Comparison of ENCODE assay signal across 1 cellular context in genomic region chr11:117178210-117179034, GRCh38.
TF ChIP-seq lines count a peak whose summit lies in the region.

SIDT2 (plus strand) TSS chr11:117178743; CDS start chr11:117179264, 521 bp downstream.

TF ChIP-seq in K562, 482 proteins besides CTCF, POLR2A, EP300 and RAD21 (continued from another document and continues in another):
- TF ChIP-seq MGA (IDR thresholded peaks at IDR 0.05) (no peak), NFIX (CRISPR knock-in tag; IDR thresholded peaks at IDR 0.05; ENCODE audit: low read depth) (no peak), ZSCAN29 (IDR thresholded peaks at IDR 0.05) (no peak), AFF1 (IDR thresholded peaks at IDR 0.05; ENCODE audit: low read depth in 1 of 2, partially characterized antibody in 2 of 2) (no peak), MYC (IDR thresholded peaks at IDR 0.05; ENCODE audit: low read depth, low read length) (peak; percentile 44; the same call in 1 of the 2 replicates), MYC (CRISPR knock-in tag; IDR thresholded peaks at IDR 0.05; ENCODE audit: borderline replicate concordance, low read depth) (no peak), RBBP5 (IDR thresholded peaks at IDR 0.05; ENCODE audit: borderline replicate concordance, insufficient read depth, low read length, poor library complexity, severe bottlenecking) (no peak), ZNF518B (CRISPR knock-in tag; IDR thresholded peaks at IDR 0.05) (no peak), MITF (IDR thresholded peaks at IDR 0.05) (no peak), ZNF134 (CRISPR knock-in tag; conservative IDR thresholded peaks at IDR 0.05) (no peak), HDGF (IDR thresholded peaks at IDR 0.05) (no peak), ATF1 (CRISPR knock-in tag; IDR thresholded peaks at IDR 0.05) (no peak), ATF1 (tag; IDR thresholded peaks at IDR 0.05) (peak; percentile 96), FOXA1 (IDR thresholded peaks at IDR 0.05; ENCODE audit: borderline replicate concordance) (no peak), TCF15 (CRISPR knock-in tag; IDR thresholded peaks at IDR 0.05) (no peak), HDAC2 (IDR thresholded peaks at IDR 0.05) (no peak), ZNF121 (CRISPR knock-in tag; conservative IDR thresholded peaks at IDR 0.05) (no peak), ZNF431 (CRISPR knock-in tag; IDR thresholded peaks at IDR 0.05) (no peak), ZNF589 (CRISPR knock-in tag; IDR thresholded peaks at IDR 0.05; ENCODE audit: low read depth) (no peak), ZNF12 (CRISPR knock-in tag; IDR thresholded peaks at IDR 0.05) (no peak), SNAPC5 (CRISPR knock-in tag; IDR thresholded peaks at IDR 0.05) (no peak), ZNF436 (CRISPR knock-in tag; IDR thresholded peaks at IDR 0.05) (no peak), BRD4 (IDR thresholded peaks at IDR 0.05) (no peak), ELK1 (CRISPR knock-in tag; IDR thresholded peaks at IDR 0.05) (no peak), ARNT (IDR thresholded peaks at IDR 0.05) (no peak), USF2 (CRISPR knock-in tag; IDR thresholded peaks at IDR 0.05) (no peak), SRSF3 (IDR thresholded peaks at IDR 0.05; ENCODE audit: insufficient read depth, low read length) (no peak), KLF13 (tag; IDR thresholded peaks at IDR 0.05; ENCODE audit: borderline replicate concordance, low read depth) (no peak), MTA2 (IDR thresholded peaks at IDR 0.05; ENCODE audit: low read depth) (no peak), NCOA1 (IDR thresholded peaks at IDR 0.05; ENCODE audit: low read depth) (no peak), ATF2 (CRISPR knock-in tag; IDR thresholded peaks at IDR 0.05) (no peak), ZFX (CRISPR knock-in tag; IDR thresholded peaks at IDR 0.05) (peak; percentile 59; the same call in 1 of the 2 replicates), ZNF778 (CRISPR knock-in tag; IDR thresholded peaks at IDR 0.05) (no peak), NR1H2 (CRISPR knock-in tag; IDR thresholded peaks at IDR 0.05) (no peak), ZNF24 (IDR thresholded peaks at IDR 0.05) (no peak)
